1 cellular context compared by ENCODE assay signal in the genomic region with DNA sequence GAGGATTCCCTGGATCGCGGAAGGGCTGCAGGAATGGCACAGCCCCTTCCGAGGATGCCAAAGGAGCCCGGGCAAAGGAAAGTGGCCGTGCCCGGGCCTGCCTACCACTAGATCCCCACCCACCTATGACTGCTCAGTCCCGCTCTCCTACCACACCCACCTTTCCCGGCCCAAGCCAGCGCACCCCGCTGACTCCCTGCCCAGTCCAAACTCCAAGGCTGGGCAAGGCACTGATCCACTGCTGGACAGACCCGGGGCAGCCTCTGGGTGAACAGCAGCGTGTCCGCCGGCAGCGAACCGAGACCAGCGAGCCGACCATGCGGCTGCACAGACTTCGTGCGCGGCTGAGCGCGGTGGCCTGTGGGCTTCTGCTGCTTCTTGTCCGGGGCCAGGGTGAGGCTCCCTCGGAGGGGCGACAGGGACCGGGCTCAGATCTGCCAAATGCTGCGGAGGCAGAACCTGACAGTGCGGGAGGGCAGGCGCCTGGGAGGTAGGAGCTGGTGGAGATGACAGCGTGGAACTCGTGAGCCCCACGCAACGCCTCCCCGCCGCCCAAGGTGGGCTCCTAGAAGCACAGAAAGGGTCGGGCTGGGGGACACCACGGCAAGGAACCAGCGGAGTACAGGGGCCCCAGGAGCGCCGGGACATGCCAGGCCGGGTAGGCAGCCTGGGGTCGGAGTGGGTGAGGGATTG.
A peak's percentile ranks its signal among the peaks of the same experiment; 100 is the strongest.
TF ChIP-seq lines count a peak whose summit lies in the region.

A gene with protein sequence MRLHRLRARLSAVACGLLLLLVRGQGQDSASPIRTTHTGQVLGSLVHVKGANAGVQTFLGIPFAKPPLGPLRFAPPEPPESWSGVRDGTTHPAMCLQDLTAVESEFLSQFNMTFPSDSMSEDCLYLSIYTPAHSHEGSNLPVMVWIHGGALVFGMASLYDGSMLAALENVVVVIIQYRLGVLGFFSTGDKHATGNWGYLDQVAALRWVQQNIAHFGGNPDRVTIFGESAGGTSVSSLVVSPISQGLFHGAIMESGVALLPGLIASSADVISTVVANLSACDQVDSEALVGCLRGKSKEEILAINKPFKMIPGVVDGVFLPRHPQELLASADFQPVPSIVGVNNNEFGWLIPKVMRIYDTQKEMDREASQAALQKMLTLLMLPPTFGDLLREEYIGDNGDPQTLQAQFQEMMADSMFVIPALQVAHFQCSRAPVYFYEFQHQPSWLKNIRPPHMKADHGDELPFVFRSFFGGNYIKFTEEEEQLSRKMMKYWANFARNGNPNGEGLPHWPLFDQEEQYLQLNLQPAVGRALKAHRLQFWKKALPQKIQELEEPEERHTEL (plus strand): TSS at position 198 of the 693 bp plus-strand sequence. CDS start 120 bp downstream, at position 318.

TF ChIP-seq in HepG2, 621 proteins besides CTCF, POLR2A, EP300 and RAD21 (continued from another document and continues in another):
- TF ChIP-seq, protein P1, sequence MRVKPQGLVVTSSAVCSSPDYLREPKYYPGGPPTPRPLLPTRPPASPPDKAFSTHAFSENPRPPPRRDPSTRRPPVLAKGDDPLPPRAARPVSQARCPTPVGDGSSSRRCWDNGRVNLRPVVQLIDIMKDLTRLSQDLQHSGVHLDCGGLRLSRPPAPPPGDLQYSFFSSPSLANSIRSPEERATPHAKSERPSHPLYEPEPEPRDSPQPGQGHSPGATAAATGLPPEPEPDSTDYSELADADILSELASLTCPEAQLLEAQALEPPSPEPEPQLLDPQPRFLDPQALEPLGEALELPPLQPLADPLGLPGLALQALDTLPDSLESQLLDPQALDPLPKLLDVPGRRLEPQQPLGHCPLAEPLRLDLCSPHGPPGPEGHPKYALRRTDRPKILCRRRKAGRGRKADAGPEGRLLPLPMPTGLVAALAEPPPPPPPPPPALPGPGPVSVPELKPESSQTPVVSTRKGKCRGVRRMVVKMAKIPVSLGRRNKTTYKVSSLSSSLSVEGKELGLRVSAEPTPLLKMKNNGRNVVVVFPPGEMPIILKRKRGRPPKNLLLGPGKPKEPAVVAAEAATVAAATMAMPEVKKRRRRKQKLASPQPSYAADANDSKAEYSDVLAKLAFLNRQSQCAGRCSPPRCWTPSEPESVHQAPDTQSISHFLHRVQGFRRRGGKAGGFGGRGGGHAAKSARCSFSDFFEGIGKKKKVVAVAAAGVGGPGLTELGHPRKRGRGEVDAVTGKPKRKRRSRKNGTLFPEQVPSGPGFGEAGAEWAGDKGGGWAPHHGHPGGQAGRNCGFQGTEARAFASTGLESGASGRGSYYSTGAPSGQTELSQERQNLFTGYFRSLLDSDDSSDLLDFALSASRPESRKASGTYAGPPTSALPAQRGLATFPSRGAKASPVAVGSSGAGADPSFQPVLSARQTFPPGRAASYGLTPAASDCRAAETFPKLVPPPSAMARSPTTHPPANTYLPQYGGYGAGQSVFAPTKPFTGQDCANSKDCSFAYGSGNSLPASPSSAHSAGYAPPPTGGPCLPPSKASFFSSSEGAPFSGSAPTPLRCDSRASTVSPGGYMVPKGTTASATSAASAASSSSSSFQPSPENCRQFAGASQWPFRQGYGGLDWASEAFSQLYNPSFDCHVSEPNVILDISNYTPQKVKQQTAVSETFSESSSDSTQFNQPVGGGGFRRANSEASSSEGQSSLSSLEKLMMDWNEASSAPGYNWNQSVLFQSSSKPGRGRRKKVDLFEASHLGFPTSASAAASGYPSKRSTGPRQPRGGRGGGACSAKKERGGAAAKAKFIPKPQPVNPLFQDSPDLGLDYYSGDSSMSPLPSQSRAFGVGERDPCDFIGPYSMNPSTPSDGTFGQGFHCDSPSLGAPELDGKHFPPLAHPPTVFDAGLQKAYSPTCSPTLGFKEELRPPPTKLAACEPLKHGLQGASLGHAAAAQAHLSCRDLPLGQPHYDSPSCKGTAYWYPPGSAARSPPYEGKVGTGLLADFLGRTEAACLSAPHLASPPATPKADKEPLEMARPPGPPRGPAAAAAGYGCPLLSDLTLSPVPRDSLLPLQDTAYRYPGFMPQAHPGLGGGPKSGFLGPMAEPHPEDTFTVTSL (CRISPR knock-in tag; IDR thresholded peaks at IDR 0.05; ENCODE audit: borderline replicate concordance), result 0 out of 2 replicates have a peak, but pooled peaks have one; percentile 30
- TF ChIP-seq, protein P2, sequence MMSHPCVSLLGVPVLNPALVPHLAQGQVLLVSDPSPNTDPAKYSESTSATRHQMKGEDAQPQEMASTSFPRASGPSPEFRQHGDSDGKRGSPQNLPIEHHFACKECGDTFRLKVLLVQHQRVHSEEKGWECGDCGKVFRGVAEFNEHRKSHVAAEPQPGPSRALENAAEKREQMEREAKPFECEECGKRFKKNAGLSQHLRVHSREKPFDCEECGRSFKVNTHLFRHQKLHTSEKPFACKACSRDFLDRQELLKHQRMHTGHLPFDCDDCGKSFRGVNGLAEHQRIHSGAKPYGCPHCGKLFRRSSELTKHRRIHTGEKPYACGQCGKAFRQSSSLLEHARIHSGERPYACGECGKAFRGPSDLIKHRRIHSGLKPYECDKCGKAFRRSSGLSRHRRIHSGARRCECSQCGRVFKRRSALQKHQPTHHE (CRISPR knock-in tag; IDR thresholded peaks at IDR 0.05; ENCODE audit: borderline replicate concordance), result 0 out of 2 replicates have a peak, but pooled peaks have one; percentile 24
- TF ChIP-seq ZNF205 (CRISPR knock-in tag; IDR thresholded peaks at IDR 0.05) (no peak), ZNF7 (CRISPR knock-in tag; IDR thresholded peaks at IDR 0.05) (no peak), ZNF607 (CRISPR knock-in tag; IDR thresholded peaks at IDR 0.05; ENCODE audit: borderline replicate concordance) (peak; percentile 80; the same call in 1 of the 2 replicates), XRCC5 (optimal IDR thresholded peaks at IDR 0.05; ENCODE audit: low read length) (peak; percentile 22), CENPX (CRISPR knock-in tag; IDR thresholded peaks at IDR 0.05) (no peak), ZNF3 (CRISPR knock-in tag; IDR thresholded peaks at IDR 0.05) (no peak), GATAD2A (CRISPR knock-in tag; IDR thresholded peaks at IDR 0.05) (peak; percentile 84), ATF7 (IDR thresholded peaks at IDR 0.05) (no peak), ATF7 (CRISPR knock-in tag; IDR thresholded peaks at IDR 0.05) (peak; percentile 13; the same call in 1 of the 2 replicates), CBX1 (IDR thresholded peaks at IDR 0.05; ENCODE audit: low read depth) (no peak), ZNF720 (CRISPR knock-in tag; IDR thresholded peaks at IDR 0.05) (no peak), AKAP8 (CRISPR knock-in tag; IDR thresholded peaks at IDR 0.05) (0 out of 2 replicates have a peak, but pooled peaks have one; percentile 63), ZNF446 (CRISPR knock-in tag; IDR thresholded peaks at IDR 0.05) (no peak; the same call in 1 of the 2 replicates)
- TF ChIP-seq, protein P3, sequence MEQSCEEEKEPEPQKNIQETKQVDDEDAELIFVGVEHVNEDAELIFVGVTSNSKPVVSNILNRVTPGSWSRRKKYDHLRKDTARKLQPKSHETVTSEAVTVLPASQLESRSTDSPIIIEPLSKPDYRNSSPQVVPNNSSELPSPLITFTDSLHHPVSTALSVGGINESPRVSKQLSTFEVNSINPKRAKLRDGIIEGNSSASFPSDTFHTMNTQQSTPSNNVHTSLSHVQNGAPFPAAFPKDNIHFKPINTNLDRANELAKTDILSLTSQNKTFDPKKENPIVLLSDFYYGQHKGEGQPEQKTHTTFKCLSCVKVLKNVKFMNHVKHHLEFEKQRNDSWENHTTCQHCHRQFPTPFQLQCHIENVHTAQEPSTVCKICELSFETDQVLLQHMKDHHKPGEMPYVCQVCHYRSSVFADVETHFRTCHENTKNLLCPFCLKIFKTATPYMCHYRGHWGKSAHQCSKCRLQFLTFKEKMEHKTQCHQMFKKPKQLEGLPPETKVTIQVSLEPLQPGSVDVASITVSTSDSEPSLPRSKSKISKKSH (CRISPR knock-in tag; IDR thresholded peaks at IDR 0.05; ENCODE audit: borderline replicate concordance), result no peak; the same call in 1 of the 2 replicates
- TF ChIP-seq, protein P4, sequence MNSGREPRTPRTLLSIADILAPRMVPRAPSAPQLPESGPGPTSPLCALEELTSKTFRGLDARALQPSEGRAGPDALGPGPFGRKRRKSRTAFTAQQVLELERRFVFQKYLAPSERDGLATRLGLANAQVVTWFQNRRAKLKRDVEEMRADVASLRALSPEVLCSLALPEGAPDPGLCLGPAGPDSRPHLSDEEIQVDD (CRISPR knock-in tag; IDR thresholded peaks at IDR 0.05; ENCODE audit: borderline replicate concordance), result no peak
- TF ChIP-seq, protein P5, sequence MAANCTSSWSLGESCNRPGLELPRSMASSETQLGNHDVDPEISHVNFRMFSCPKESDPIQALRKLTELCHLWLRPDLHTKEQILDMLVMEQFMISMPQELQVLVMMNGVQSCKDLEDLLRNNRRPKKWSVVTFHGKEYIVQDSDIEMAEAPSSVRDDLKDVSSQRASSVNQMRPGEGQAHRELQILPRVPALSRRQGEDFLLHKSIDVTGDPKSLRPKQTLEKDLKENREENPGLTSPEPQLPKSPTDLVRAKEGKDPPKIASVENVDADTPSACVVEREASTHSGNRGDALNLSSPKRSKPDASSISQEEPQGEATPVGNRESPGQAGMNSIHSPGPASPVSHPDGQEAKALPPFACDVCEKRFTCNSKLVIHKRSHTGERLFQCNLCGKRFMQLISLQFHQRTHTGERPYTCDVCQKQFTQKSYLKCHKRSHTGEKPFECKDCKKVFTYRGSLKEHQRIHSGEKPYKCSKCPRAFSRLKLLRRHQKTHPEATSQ (CRISPR knock-in tag; IDR thresholded peaks at IDR 0.05; ENCODE audit: borderline replicate concordance), result peak; percentile 68; the same call in 1 of the 2 replicates
- TF ChIP-seq, protein P6, sequence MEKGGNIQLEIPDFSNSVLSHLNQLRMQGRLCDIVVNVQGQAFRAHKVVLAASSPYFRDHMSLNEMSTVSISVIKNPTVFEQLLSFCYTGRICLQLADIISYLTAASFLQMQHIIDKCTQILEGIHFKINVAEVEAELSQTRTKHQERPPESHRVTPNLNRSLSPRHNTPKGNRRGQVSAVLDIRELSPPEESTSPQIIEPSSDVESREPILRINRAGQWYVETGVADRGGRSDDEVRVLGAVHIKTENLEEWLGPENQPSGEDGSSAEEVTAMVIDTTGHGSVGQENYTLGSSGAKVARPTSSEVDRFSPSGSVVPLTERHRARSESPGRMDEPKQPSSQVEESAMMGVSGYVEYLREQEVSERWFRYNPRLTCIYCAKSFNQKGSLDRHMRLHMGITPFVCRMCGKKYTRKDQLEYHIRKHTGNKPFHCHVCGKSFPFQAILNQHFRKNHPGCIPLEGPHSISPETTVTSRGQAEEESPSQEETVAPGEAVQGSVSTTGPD (CRISPR knock-in tag; IDR thresholded peaks at IDR 0.05), result no peak
- TF ChIP-seq, protein P7, sequence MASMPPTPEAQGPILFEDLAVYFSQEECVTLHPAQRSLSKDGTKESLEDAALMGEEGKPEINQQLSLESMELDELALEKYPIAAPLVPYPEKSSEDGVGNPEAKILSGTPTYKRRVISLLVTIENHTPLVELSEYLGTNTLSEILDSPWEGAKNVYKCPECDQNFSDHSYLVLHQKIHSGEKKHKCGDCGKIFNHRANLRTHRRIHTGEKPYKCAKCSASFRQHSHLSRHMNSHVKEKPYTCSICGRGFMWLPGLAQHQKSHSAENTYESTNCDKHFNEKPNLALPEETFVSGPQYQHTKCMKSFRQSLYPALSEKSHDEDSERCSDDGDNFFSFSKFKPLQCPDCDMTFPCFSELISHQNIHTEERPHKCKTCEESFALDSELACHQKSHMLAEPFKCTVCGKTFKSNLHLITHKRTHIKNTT (CRISPR knock-in tag; IDR thresholded peaks at IDR 0.05), result no peak
- TF ChIP-seq, protein P8, sequence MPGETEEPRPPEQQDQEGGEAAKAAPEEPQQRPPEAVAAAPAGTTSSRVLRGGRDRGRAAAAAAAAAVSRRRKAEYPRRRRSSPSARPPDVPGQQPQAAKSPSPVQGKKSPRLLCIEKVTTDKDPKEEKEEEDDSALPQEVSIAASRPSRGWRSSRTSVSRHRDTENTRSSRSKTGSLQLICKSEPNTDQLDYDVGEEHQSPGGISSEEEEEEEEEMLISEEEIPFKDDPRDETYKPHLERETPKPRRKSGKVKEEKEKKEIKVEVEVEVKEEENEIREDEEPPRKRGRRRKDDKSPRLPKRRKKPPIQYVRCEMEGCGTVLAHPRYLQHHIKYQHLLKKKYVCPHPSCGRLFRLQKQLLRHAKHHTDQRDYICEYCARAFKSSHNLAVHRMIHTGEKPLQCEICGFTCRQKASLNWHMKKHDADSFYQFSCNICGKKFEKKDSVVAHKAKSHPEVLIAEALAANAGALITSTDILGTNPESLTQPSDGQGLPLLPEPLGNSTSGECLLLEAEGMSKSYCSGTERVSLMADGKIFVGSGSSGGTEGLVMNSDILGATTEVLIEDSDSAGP (CRISPR knock-in tag; IDR thresholded peaks at IDR 0.05; ENCODE audit: borderline replicate concordance), result peak; percentile 72
- TF ChIP-seq, protein P9, sequence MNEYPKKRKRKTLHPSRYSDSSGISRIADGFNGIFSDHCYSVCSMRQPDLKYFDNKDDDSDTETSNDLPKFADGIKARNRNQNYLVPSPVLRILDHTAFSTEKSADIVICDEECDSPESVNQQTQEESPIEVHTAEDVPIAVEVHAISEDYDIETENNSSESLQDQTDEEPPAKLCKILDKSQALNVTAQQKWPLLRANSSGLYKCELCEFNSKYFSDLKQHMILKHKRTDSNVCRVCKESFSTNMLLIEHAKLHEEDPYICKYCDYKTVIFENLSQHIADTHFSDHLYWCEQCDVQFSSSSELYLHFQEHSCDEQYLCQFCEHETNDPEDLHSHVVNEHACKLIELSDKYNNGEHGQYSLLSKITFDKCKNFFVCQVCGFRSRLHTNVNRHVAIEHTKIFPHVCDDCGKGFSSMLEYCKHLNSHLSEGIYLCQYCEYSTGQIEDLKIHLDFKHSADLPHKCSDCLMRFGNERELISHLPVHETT (CRISPR knock-in tag; conservative IDR thresholded peaks at IDR 0.05), result no peak
- TF ChIP-seq, protein P10, sequence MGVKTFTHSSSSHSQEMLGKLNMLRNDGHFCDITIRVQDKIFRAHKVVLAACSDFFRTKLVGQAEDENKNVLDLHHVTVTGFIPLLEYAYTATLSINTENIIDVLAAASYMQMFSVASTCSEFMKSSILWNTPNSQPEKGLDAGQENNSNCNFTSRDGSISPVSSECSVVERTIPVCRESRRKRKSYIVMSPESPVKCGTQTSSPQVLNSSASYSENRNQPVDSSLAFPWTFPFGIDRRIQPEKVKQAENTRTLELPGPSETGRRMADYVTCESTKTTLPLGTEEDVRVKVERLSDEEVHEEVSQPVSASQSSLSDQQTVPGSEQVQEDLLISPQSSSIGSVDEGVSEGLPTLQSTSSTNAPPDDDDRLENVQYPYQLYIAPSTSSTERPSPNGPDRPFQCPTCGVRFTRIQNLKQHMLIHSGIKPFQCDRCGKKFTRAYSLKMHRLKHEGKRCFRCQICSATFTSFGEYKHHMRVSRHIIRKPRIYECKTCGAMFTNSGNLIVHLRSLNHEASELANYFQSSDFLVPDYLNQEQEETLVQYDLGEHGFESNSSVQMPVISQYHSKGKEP (CRISPR knock-in tag; IDR thresholded peaks at IDR 0.05), result 0 out of 2 replicates have a peak, but pooled peaks have one; percentile 41
- TF ChIP-seq, protein P11, sequence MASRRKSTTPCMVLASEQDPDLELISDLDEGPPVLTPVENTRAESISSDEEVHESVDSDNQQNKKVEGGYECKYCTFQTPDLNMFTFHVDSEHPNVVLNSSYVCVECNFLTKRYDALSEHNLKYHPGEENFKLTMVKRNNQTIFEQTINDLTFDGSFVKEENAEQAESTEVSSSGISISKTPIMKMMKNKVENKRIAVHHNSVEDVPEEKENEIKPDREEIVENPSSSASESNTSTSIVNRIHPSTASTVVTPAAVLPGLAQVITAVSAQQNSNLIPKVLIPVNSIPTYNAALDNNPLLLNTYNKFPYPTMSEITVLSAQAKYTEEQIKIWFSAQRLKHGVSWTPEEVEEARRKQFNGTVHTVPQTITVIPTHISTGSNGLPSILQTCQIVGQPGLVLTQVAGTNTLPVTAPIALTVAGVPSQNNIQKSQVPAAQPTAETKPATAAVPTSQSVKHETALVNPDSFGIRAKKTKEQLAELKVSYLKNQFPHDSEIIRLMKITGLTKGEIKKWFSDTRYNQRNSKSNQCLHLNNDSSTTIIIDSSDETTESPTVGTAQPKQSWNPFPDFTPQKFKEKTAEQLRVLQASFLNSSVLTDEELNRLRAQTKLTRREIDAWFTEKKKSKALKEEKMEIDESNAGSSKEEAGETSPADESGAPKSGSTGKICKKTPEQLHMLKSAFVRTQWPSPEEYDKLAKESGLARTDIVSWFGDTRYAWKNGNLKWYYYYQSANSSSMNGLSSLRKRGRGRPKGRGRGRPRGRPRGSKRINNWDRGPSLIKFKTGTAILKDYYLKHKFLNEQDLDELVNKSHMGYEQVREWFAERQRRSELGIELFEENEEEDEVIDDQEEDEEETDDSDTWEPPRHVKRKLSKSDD (CRISPR knock-in tag; IDR thresholded peaks at IDR 0.05; ENCODE audit: low read depth), result peak; percentile 81; the same call in 1 of the 2 replicates
